ENCODE assay signal across 1 cellular context in genomic region chr17:74960739-74961342, GRCh38.
TF ChIP-seq lines count a peak whose summit lies in the region.

No MANE protein-coding gene starts in this region.

TF ChIP-seq in K562, 482 proteins besides CTCF, POLR2A, EP300 and RAD21 (continued from another document):
- TF ChIP-seq MLLT1 (IDR thresholded peaks at IDR 0.05) = peak in 1 of 2 experiments; percentile 32; a peak in 1 of 4 replicates
- peak; percentile 96 for TF ChIP-seq E2F6 (IDR thresholded peaks at IDR 0.05; ENCODE audit: borderline replicate concordance in 1 of 2, extremely low read depth in 1 of 2, insufficient read depth in 1 of 2, insufficient read length in 1 of 2, low read depth in 1 of 2, low read length in 1 of 2, poor library complexity in 1 of 2, severe bottlenecking in 1 of 2)
- no peak for TF ChIP-seq ZNF354B (CRISPR knock-in tag; IDR thresholded peaks at IDR 0.05)
- peak; percentile 38; the same call in 1 of the 2 replicates for TF ChIP-seq NFIC (IDR thresholded peaks at IDR 0.05)
- peak; percentile 65 for TF ChIP-seq VEZF1 (CRISPR knock-in tag; IDR thresholded peaks at IDR 0.05)
- TF ChIP-seq ARID1B (IDR thresholded peaks at IDR 0.05) = peak; percentile 61
- TF ChIP-seq MGA (IDR thresholded peaks at IDR 0.05) = peak; percentile 99
- TF ChIP-seq NKRF (IDR thresholded peaks at IDR 0.05; ENCODE audit: borderline replicate concordance) = peak; percentile 89
- TF ChIP-seq REST (CRISPR knock-in tag; IDR thresholded peaks at IDR 0.05; ENCODE audit: low read depth) = no peak
- peak; percentile 28; the same call in 1 of the 2 replicates for TF ChIP-seq RBFOX2 (IDR thresholded peaks at IDR 0.05; ENCODE audit: low read depth, low read length)
- no peak for TF ChIP-seq KLF10 (CRISPR knock-in tag; IDR thresholded peaks at IDR 0.05)
- peak; percentile 56; the same call in 1 of the 2 replicates for TF ChIP-seq ATF7 (IDR thresholded peaks at IDR 0.05)
- no peak for TF ChIP-seq HDAC6 (IDR thresholded peaks at IDR 0.05; ENCODE audit: low read depth, low read length)
- peak in 1 of 2 experiments; percentile 88; a peak in 2 of 4 replicates for TF ChIP-seq TEAD1 (CRISPR knock-in tag; IDR thresholded peaks at IDR 0.05)
